Comparison of ENCODE assay signal across 18 cellular contexts in the genomic region with DNA sequence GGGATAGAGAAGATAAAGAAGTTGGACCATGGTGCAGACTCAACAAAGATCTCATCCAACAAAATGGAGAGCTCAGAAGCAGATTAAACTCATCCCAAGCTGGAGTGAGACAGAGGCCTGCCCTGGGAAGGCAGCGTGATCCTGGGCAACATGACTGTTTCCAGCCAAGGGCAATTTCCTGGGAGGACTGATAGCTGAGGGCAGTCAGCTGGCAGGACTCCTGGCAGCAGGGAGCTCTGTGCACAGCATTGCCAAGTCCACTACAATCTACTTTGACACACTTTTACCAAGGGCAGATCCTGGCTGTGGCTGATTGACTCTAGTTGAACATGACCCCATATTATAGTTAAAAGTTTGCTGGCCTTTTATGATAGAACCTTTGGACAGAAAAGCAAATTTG.
"Had no signal": no experiment of that assay in that cellular context is flagged by ENCODE, and none has a peak within 500 bp of the region (broad histone marks: within the 10 kb centered on the region; RNA-seq: fewer than 3 reads in every experiment).

No MANE protein-coding gene starts in this region.

- H3K4me3 Mint-ChIP-seq: activated naive CD4-positive, alpha-beta T cell treated with anti-CD3 and anti-CD28 coated beads, Interleukin-2, amount 50 U/mL, for 24 hours; activated T-cell treated with anti-CD3 and anti-CD28 coated beads, Interleukin-2, amount 50 U/mL, for 4 hours; brain; effector memory CD8-positive, alpha-beta T cell; nephron; stimulated activated naive CD8-positive, alpha-beta T cell treated with anti-CD3 and anti-CD28 coated beads, Interleukin-15, amount 100 ng/mL, for 72 hours; T-helper 1 cell treated with Interleukin-12 subunit alpha and Interleukin-12 subunit beta and Interleukin-4 antibody, amounts not matched to agents 30 μg/mL and 1 μg/mL, for 36 hours had no signal

- ATAC-seq: activated T-cell treated with anti-CD3 and anti-CD28 coated beads, Interleukin-2, amount 50 U/mL, for 4 hours; effector memory CD8-positive, alpha-beta T cell; left colon; stimulated activated naive CD8-positive, alpha-beta T cell treated with anti-CD3 and anti-CD28 coated beads, Interleukin-15, amount 100 ng/mL, for 72 hours had no signal

- H3K27ac ChIP-seq: thoracic aorta, WERI-Rb-1 had no signal

- H3K9me3 ChIP-seq: thoracic aorta had no signal

- DNase-seq: activated CD4-positive, alpha-beta T cell treated with anti-CD3 and anti-CD28 coated beads, Interleukin-2, amount 50 U/mL, for 48 hours; activated effector memory CD4-positive, alpha-beta T cell treated with Interleukin-2 at 50 U/mL for 16 hours; activated T-cell treated with anti-CD3 and anti-CD28 coated beads, Interleukin-2, amount 50 U/mL, for 4 hours; amygdala; dermis blood vessel endothelial cell; effector memory CD8-positive, alpha-beta T cell; foreskin melanocyte; left colon; mesenchymal stem cell; nucleus accumbens; stimulated activated naive CD8-positive, alpha-beta T cell treated with anti-CD3 and anti-CD28 coated beads, Interleukin-15, amount 100 ng/mL, for 72 hours; WERI-Rb-1 had no signal

- H3K4me3 ChIP-seq: smooth muscle cell, thoracic aorta had no signal

- H3K36me3 Mint-ChIP-seq: activated naive CD4-positive, alpha-beta T cell treated with anti-CD3 and anti-CD28 coated beads, Interleukin-2, amount 50 U/mL, for 24 hours; brain had no signal

- H3K4me1 Mint-ChIP-seq: nephron had no signal

- H3K27me3 Mint-ChIP-seq: activated naive CD4-positive, alpha-beta T cell treated with anti-CD3 and anti-CD28 coated beads, Interleukin-2, amount 50 U/mL, for 24 hours; stimulated activated naive CD8-positive, alpha-beta T cell treated with anti-CD3 and anti-CD28 coated beads, Interleukin-15, amount 100 ng/mL, for 72 hours had no signal

- H3K27ac Mint-ChIP-seq: activated naive CD4-positive, alpha-beta T cell treated with anti-CD3 and anti-CD28 coated beads, Interleukin-2, amount 50 U/mL, for 24 hours; brain; effector memory CD8-positive, alpha-beta T cell; nephron; T-helper 1 cell treated with Interleukin-12 subunit alpha and Interleukin-12 subunit beta and Interleukin-4 antibody, amounts not matched to agents 30 μg/mL and 1 μg/mL, for 36 hours had no signal

- H3K36me3 ChIP-seq: thoracic aorta, WERI-Rb-1 had no signal

- H3K9me3 Mint-ChIP-seq: activated naive CD4-positive, alpha-beta T cell treated with anti-CD3 and anti-CD28 coated beads, Interleukin-2, amount 50 U/mL, for 24 hours; activated T-cell treated with anti-CD3 and anti-CD28 coated beads, Interleukin-2, amount 50 U/mL, for 4 hours; effector memory CD8-positive, alpha-beta T cell; nephron; T-helper 1 cell treated with Interleukin-12 subunit alpha and Interleukin-12 subunit beta and Interleukin-4 antibody, amounts not matched to agents 30 μg/mL and 1 μg/mL, for 36 hours had no signal
